In genomic region chr3:117645561-117646242, GRCh38 we compare ENCODE assay signal across 15 cellular contexts.
DNase-seq lines count a peak whose midpoint lies in the region; ATAC-seq, FAIRE-seq and TF ChIP-seq lines count a peak whose summit lies in the region.
"Had no signal": no experiment of that assay in that cellular context is flagged by ENCODE, and none has a peak within 500 bp of the region (broad histone marks: within the 10 kb centered on the region; RNA-seq: fewer than 3 reads in every experiment).

No MANE protein-coding gene starts in this region.

- peak; percentile 70 for ATAC-seq in GM19324 (IDR thresholded peaks at IDR 0.05; ENCODE audit: low FRiP score, unreplicated experiment)
- peak; percentile 72 for ATAC-seq in HG03095 (IDR thresholded peaks at IDR 0.05; ENCODE audit: unreplicated experiment)
- ATAC-seq in activated T-helper 17 cell treated with anti-CD3 and anti-CD28 coated beads, Interleukin-2, amount 50 U/mL, for 72 hours (replicated peaks), result no peak
- ATAC-seq: foreskin keratinocyte had no signal

- no peaks in the 10 kb centered on the region for H3K27me3 ChIP-seq in astrocyte (ENCODE audit: insufficient read depth, low read length)
- H3K27me3 ChIP-seq: foreskin keratinocyte had no signal

- in situ Hi-C loops in GM13976 (cut with MboI; ENCODE audit: low sequenced_read_pairs, unreplicated experiment), result no loop called here

- FAIRE-seq in astrocyte (lab: Jason Lieb, UNC), result peak; percentile 20

- no peaks in the 10 kb centered on the region for H3K36me3 ChIP-seq in astrocyte (ENCODE audit: insufficient read depth, low read length)

- peaks cover 6% of the 10 kb centered on the region for H3K4me1 Mint-ChIP-seq in astrocyte (ENCODE audit: low read depth, unreplicated experiment)
- no peaks in the 10 kb centered on the region for H3K4me1 Mint-ChIP-seq in activated T-helper 17 cell treated with anti-CD3 and anti-CD28 coated beads, Interleukin-2, amount 50 U/mL, for 72 hours
- H3K4me1 Mint-ChIP-seq: activated naive CD8-positive, alpha-beta T cell treated with anti-CD3 and anti-CD28 coated beads for 36 hours had no signal

- H3K9ac ChIP-seq in astrocyte (ENCODE audit: low read length), result no peak overlapping the region

- no peak for TF ChIP-seq CTCF in astrocyte (IDR thresholded peaks at IDR 0.05; ENCODE audit: insufficient read depth, low read depth, low read length)
- TF ChIP-seq CTCF in GM13976 (IDR thresholded peaks at IDR 0.05; ENCODE audit: borderline replicate concordance, control extremely low read depth, extremely low read depth, insufficient read depth, missing control alignments), result no peak

- no peak overlapping the region for H3K4me2 ChIP-seq in astrocyte (ENCODE audit: low read length)

- no peak overlapping the region for H3K27ac Mint-ChIP-seq in astrocyte (ENCODE audit: unreplicated experiment)
- no peak overlapping the region for H3K27ac Mint-ChIP-seq in activated T-helper 17 cell treated with anti-CD3 and anti-CD28 coated beads, Interleukin-2, amount 50 U/mL, for 72 hours
- H3K27ac Mint-ChIP-seq: activated CD4-positive, alpha-beta memory T cell treated with anti-CD3 and anti-CD28 coated beads for 36 hours; activated naive CD8-positive, alpha-beta T cell treated with anti-CD3 and anti-CD28 coated beads for 36 hours; type B pancreatic cell had no signal

- H2AFZ ChIP-seq in astrocyte (ENCODE audit: low read depth, low read length), result no peak overlapping the region

- no peaks in the 10 kb centered on the region for H3K9me3 ChIP-seq in astrocyte (ENCODE audit: insufficient read depth, low read depth, low read length)

- no peaks in the 10 kb centered on the region for H3K4me1 ChIP-seq in astrocyte (ENCODE audit: insufficient read depth, low read length)
- H3K4me1 ChIP-seq: foreskin keratinocyte had no signal

- no peaks in the 10 kb centered on the region for H3K27me3 Mint-ChIP-seq in astrocyte (ENCODE audit: low read depth, unreplicated experiment)
- no peaks in the 10 kb centered on the region for H3K27me3 Mint-ChIP-seq in activated T-helper 17 cell treated with anti-CD3 and anti-CD28 coated beads, Interleukin-2, amount 50 U/mL, for 72 hours
- H3K27me3 Mint-ChIP-seq: activated CD4-positive, alpha-beta memory T cell treated with anti-CD3 and anti-CD28 coated beads for 36 hours; activated naive CD8-positive, alpha-beta T cell treated with anti-CD3 and anti-CD28 coated beads for 36 hours had no signal

- no peaks in the 10 kb centered on the region for H3K79me2 ChIP-seq in astrocyte (ENCODE audit: insufficient read depth, low read length)

- H3K4me3 ChIP-seq in astrocyte (ENCODE audit: insufficient read depth, low read depth, low read length), result no peak overlapping the region

- no peak overlapping the region for H3K27ac ChIP-seq in astrocyte (ENCODE audit: low read depth, low read length)
- H3K27ac ChIP-seq: foreskin keratinocyte had no signal

- no peaks in the 10 kb centered on the region for H4K20me1 ChIP-seq in astrocyte (ENCODE audit: insufficient read depth, low read length)

- no peaks in the 10 kb centered on the region for H3K36me3 Mint-ChIP-seq in astrocyte (ENCODE audit: low read depth, unreplicated experiment)
- no peaks in the 10 kb centered on the region for H3K36me3 Mint-ChIP-seq in activated T-helper 17 cell treated with anti-CD3 and anti-CD28 coated beads, Interleukin-2, amount 50 U/mL, for 72 hours (ENCODE audit: low read depth)
- H3K36me3 Mint-ChIP-seq: activated CD4-positive, alpha-beta memory T cell treated with anti-CD3 and anti-CD28 coated beads for 36 hours; activated naive CD8-positive, alpha-beta T cell treated with anti-CD3 and anti-CD28 coated beads for 36 hours had no signal

- H3K9me3 Mint-ChIP-seq in astrocyte (ENCODE audit: unreplicated experiment), result no peaks in the 10 kb centered on the region
- H3K9me3 Mint-ChIP-seq in activated T-helper 17 cell treated with anti-CD3 and anti-CD28 coated beads, Interleukin-2, amount 50 U/mL, for 72 hours, result peaks cover 4% of the 10 kb centered on the region
- H3K9me3 Mint-ChIP-seq: type B pancreatic cell had no signal

- no peak overlapping the region for H3K4me3 Mint-ChIP-seq in astrocyte (ENCODE audit: unreplicated experiment)
- no peak overlapping the region for H3K4me3 Mint-ChIP-seq in activated T-helper 17 cell treated with anti-CD3 and anti-CD28 coated beads, Interleukin-2, amount 50 U/mL, for 72 hours
- H3K4me3 Mint-ChIP-seq: activated CD4-positive, alpha-beta memory T cell treated with anti-CD3 and anti-CD28 coated beads for 36 hours; activated naive CD8-positive, alpha-beta T cell treated with anti-CD3 and anti-CD28 coated beads for 36 hours; type B pancreatic cell had no signal

- DNase-seq in EL, result peak; percentile 28
- DNase-seq in astrocyte (ENCODE audit: low read depth), result no peak
- no peak for DNase-seq in HT-29 (ENCODE audit: low spot score)
- no peak for DNase-seq in GM13976 (ENCODE audit: low spot score)
- no peak for DNase-seq in NCI-H146 (lab: John Stamatoyannopoulos, UW)
- DNase-seq: activated CD4-positive, alpha-beta memory T cell treated with anti-CD3 and anti-CD28 coated beads for 36 hours; activated naive CD8-positive, alpha-beta T cell treated with anti-CD3 and anti-CD28 coated beads for 36 hours; foreskin keratinocyte; kidney glomerular epithelial cell; MV-4-11; T-helper 1 cell had no signal
